Comparison of ENCODE assay signal across 24 cellular contexts in genomic region chr3:53550005-53550620, GRCh38.
"Had no signal": no experiment of that assay in that cellular context is flagged by ENCODE, and none has a peak within 500 bp of the region (broad histone marks: within the 10 kb centered on the region; RNA-seq: fewer than 3 reads in every experiment).

No MANE protein-coding gene starts in this region.

- H3K27me3 ChIP-seq: ascending aorta, brain microvascular endothelial cell, tibial nerve, uterus had no signal

- H3K4me3 ChIP-seq: ascending aorta, mucosa of descending colon, tibial nerve, uterus had no signal

- H3K9me3 Mint-ChIP-seq: activated T-helper 17 cell treated with anti-CD3 and anti-CD28 coated beads, Interleukin-2, amount 50 U/mL, for 72 hours; neural crest cell; stimulated activated naive CD8-positive, alpha-beta T cell treated with anti-CD3 and anti-CD28 coated beads, Interleukin-15, Interleukin-2, amounts not matched to agents 100 ng/mL and 50 ng/mL, for 24 hours; T-helper 2 cell treated with Interferon-gamma antibody and Interleukin-4, amounts not matched to agents 5 μg/mL and 100 μg/mL, for 36 hours had no signal

- H3K27ac Mint-ChIP-seq: activated naive CD4-positive, alpha-beta T cell treated with anti-CD3 and anti-CD28 coated beads, Interleukin-2, amount 50 U/mL, for 72 hours; activated T-helper 17 cell treated with anti-CD3 and anti-CD28 coated beads, Interleukin-2, amount 50 U/mL, for 72 hours; progenitor cell of endocrine pancreas; stimulated activated naive CD8-positive, alpha-beta T cell treated with anti-CD3 and anti-CD28 coated beads, Interleukin-15, Interleukin-2, amounts not matched to agents 100 ng/mL and 50 ng/mL, for 24 hours; T-helper 2 cell treated with Interferon-gamma antibody and Interleukin-4, amounts not matched to agents 5 μg/mL and 100 μg/mL, for 36 hours had no signal

- H3K36me3 Mint-ChIP-seq: activated naive CD4-positive, alpha-beta T cell treated with anti-CD3 and anti-CD28 coated beads, Interleukin-2, amount 50 U/mL, for 72 hours had no signal

- DNase-seq: activated CD4-positive, alpha-beta T cell treated with anti-CD3 and anti-CD28 coated beads for 1 hour; activated CD4-positive, alpha-beta T cell treated with anti-CD3 and anti-CD28 coated beads, Interleukin-2, amount 50 U/mL, for 1 hour; activated T-cell treated with anti-CD3 and anti-CD28 coated beads, Interleukin-2, amount 50 U/mL, for 1 hour; brain microvascular endothelial cell; cortex of kidney; erythroblast; hippocampal formation; kidney glomerular epithelial cell; mesenchymal stem cell; mucosa of descending colon; SK-N-SH; stimulated activated CD4-positive, alpha-beta T cell treated with anti-CD3 and anti-CD28 coated beads, Interleukin-12 subunit alpha, Interleukin-12 subunit beta, amount 100 ng/mL, for 4 hours; stimulated activated CD4-positive, alpha-beta T cell treated with anti-CD3 and anti-CD28 coated beads, Interleukin-4, amount 100 ng/mL, for 4 hours; substantia nigra; uterus; WERI-Rb-1 had no signal

- H3K4me3 Mint-ChIP-seq: activated T-helper 17 cell treated with anti-CD3 and anti-CD28 coated beads, Interleukin-2, amount 50 U/mL, for 72 hours; neural crest cell; stimulated activated naive CD8-positive, alpha-beta T cell treated with anti-CD3 and anti-CD28 coated beads, Interleukin-15, Interleukin-2, amounts not matched to agents 100 ng/mL and 50 ng/mL, for 24 hours; T-helper 2 cell treated with Interferon-gamma antibody and Interleukin-4, amounts not matched to agents 5 μg/mL and 100 μg/mL, for 36 hours had no signal

- H3K36me3 ChIP-seq: ascending aorta, brain microvascular endothelial cell, tibial nerve, uterus, WERI-Rb-1 had no signal

- H3K9me3 ChIP-seq: ascending aorta, mucosa of descending colon, SK-N-SH, tibial nerve, uterus had no signal

- H3K4me1 ChIP-seq: ascending aorta, uterus had no signal

- ATAC-seq: activated naive CD4-positive, alpha-beta T cell treated with anti-CD3 and anti-CD28 coated beads, Interleukin-2, amount 50 U/mL, for 72 hours; activated T-helper 17 cell treated with anti-CD3 and anti-CD28 coated beads, Interleukin-2, amount 50 U/mL, for 72 hours; mucosa of descending colon had no signal

- H3K27ac ChIP-seq: ascending aorta, brain microvascular endothelial cell, tibial nerve, uterus, WERI-Rb-1 had no signal
